ENCODE assay signal across 14 cellular contexts in genomic region chr17:17993852-17994251, GRCh38.
"Had no signal": no experiment of that assay in that cellular context is flagged by ENCODE, and none has a peak within 500 bp of the region (broad histone marks: within the 10 kb centered on the region; RNA-seq: fewer than 3 reads in every experiment).

No MANE protein-coding gene starts in this region.

- H3K27me3 ChIP-seq: dorsolateral prefrontal cortex, hepatocyte, neutrophil, ovary, testis, tibial nerve had no signal

- H3K4me3 Mint-ChIP-seq: mesothelial cell of epicardium; natural killer cell treated with Interleukin-12 subunit alpha and Interleukin-12 subunit beta and Interleukin-15 and Interleukin-18, amount 100 ng/mL, for 72 hours; stimulated activated memory B cell treated with anti-CD40 and anti-IgM and Interleukin-4, amounts not matched to agents 10 μg/mL and 1 μg/mL and 100 μg/mL, for 72 hours; stimulated activated naive CD8-positive, alpha-beta T cell treated with anti-CD3 and anti-CD28 coated beads, Interleukin-15, Interleukin-2, amounts not matched to agents 100 ng/mL and 50 ng/mL, for 24 hours had no signal

- H3K9me3 ChIP-seq: neutrophil, ovary, testis, tibial nerve had no signal

- H3K27ac ChIP-seq: neutrophil, testis had no signal

- DNase-seq: central memory CD4-positive, alpha-beta T cell; cortex of kidney; effector CD8-positive, alpha-beta T cell; stimulated activated CD4-positive, alpha-beta T cell treated with anti-CD3 and anti-CD28 coated beads, Interleukin-4, amount 100 ng/mL, for 24 hours had no signal

- H3K36me3 Mint-ChIP-seq: mesothelial cell of epicardium; natural killer cell treated with Interleukin-12 subunit alpha and Interleukin-12 subunit beta and Interleukin-15 and Interleukin-18, amount 100 ng/mL, for 72 hours; stimulated activated memory B cell treated with anti-CD40 and anti-IgM and Interleukin-4, amounts not matched to agents 10 μg/mL and 1 μg/mL and 100 μg/mL, for 72 hours had no signal

- H3K4me1 ChIP-seq: testis had no signal

- H3K4me2 ChIP-seq: hepatocyte had no signal

- H3K27ac Mint-ChIP-seq: natural killer cell treated with Interleukin-12 subunit alpha and Interleukin-12 subunit beta and Interleukin-15 and Interleukin-18, amount 100 ng/mL, for 72 hours; stimulated activated memory B cell treated with anti-CD40 and anti-IgM and Interleukin-4, amounts not matched to agents 10 μg/mL and 1 μg/mL and 100 μg/mL, for 72 hours; stimulated activated naive CD8-positive, alpha-beta T cell treated with anti-CD3 and anti-CD28 coated beads, Interleukin-15, Interleukin-2, amounts not matched to agents 100 ng/mL and 50 ng/mL, for 24 hours had no signal

- H3K36me3 ChIP-seq: neutrophil, ovary had no signal

- H3K27me3 Mint-ChIP-seq: natural killer cell treated with Interleukin-12 subunit alpha and Interleukin-12 subunit beta and Interleukin-15 and Interleukin-18, amount 100 ng/mL, for 72 hours; stimulated activated memory B cell treated with anti-CD40 and anti-IgM and Interleukin-4, amounts not matched to agents 10 μg/mL and 1 μg/mL and 100 μg/mL, for 72 hours; stimulated activated naive CD8-positive, alpha-beta T cell treated with anti-CD3 and anti-CD28 coated beads, Interleukin-15, Interleukin-2, amounts not matched to agents 100 ng/mL and 50 ng/mL, for 24 hours had no signal

- H3K4me1 Mint-ChIP-seq: stimulated activated memory B cell treated with anti-CD40 and anti-IgM and Interleukin-4, amounts not matched to agents 10 μg/mL and 1 μg/mL and 100 μg/mL, for 72 hours had no signal

- H3K4me3 ChIP-seq: dorsolateral prefrontal cortex, hepatocyte, ovary, testis, tibial nerve had no signal

- H3K9me3 Mint-ChIP-seq: mesothelial cell of epicardium; natural killer cell treated with Interleukin-12 subunit alpha and Interleukin-12 subunit beta and Interleukin-15 and Interleukin-18, amount 100 ng/mL, for 72 hours; stimulated activated memory B cell treated with anti-CD40 and anti-IgM and Interleukin-4, amounts not matched to agents 10 μg/mL and 1 μg/mL and 100 μg/mL, for 72 hours; stimulated activated naive CD8-positive, alpha-beta T cell treated with anti-CD3 and anti-CD28 coated beads, Interleukin-15, Interleukin-2, amounts not matched to agents 100 ng/mL and 50 ng/mL, for 24 hours had no signal
